16 cellular contexts compared by ENCODE assay signal in the genomic region with DNA sequence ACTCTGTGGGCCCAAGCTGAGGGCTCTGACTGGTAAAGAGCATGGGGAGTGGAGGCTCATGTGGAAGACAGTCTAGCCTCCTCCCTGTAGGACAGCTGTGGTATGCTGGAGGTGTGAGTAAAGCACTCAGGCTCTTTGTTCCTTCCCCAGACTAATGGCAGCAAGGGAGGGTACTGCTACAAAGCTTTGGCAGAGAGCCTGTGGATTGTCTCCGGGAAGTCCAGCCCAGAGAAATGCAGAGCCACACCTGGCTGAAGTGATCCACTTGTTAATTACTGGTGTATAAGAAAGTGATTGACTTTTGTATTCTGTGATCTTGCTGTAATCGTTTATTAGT.
DNase-seq lines count a peak whose midpoint lies in the region; ATAC-seq and TF ChIP-seq lines count a peak whose summit lies in the region.
"Had no signal": no experiment of that assay in that cellular context is flagged by ENCODE, and none has a peak within 500 bp of the region (broad histone marks: within the 10 kb centered on the region; RNA-seq: fewer than 3 reads in every experiment).

No MANE protein-coding gene starts in this region.

- TF ChIP-seq CTCF in epithelial cell of esophagus (IDR thresholded peaks at IDR 0.05; ENCODE audit: insufficient read depth, low read depth, low read length, missing control alignments): no peak
- TF ChIP-seq CTCF in GM13976 (IDR thresholded peaks at IDR 0.05; ENCODE audit: borderline replicate concordance, control extremely low read depth, extremely low read depth, insufficient read depth, missing control alignments): no peak
- TF ChIP-seq CTCF in stomach (IDR thresholded peaks at IDR 0.05): no peak

- intact Hi-C loops in stomach (cut with DNase I; ENCODE audit: low total_unique reads): no loop called here

- H3K27ac ChIP-seq in stomach: no peak overlapping the region
- H3K27ac ChIP-seq: PC-9 had no signal

- H3K27me3 ChIP-seq in stomach: no peaks in the 10 kb centered on the region

- H3K9me3 ChIP-seq in stomach: peaks cover 0 to 37% (median 21%) of the 10 kb centered on the region in 4 donors

- no peak overlapping the region for H3K4me3 ChIP-seq in epithelial cell of esophagus (ENCODE audit: low read length)
- H3K4me3 ChIP-seq in stomach: no peak overlapping the region
- H3K4me3 ChIP-seq: PC-9 had no signal

- TF ChIP-seq POLR2A in stomach (IDR thresholded peaks at IDR 0.05): no peak

- no peaks in the 10 kb centered on the region for H3K36me3 ChIP-seq in stomach

- DNase-seq in epithelial cell of esophagus (ENCODE audit: low read depth) (peak; percentile 26), DMS79 (lab: John Stamatoyannopoulos, UW) (no peak), GM13976 (ENCODE audit: low spot score) (no peak), stomach (no peak)
- DNase-seq: activated B cell treated with CpG ODN at 0.5 μM for 24 hours; activated naive CD8-positive, alpha-beta T cell treated with anti-CD3 and anti-CD28 coated beads for 36 hours; central memory CD4-positive, alpha-beta T cell; DMS 273 treated with DMSO at 0.1 percent for 48 hours; natural killer cell; PC-9; retina; stimulated activated CD4-positive, alpha-beta T cell treated with anti-CD3 and anti-CD28 coated beads, Interleukin-4, amount 100 ng/mL, for 1 hour had no signal

- in situ Hi-C loops in GM13976 (cut with MboI; ENCODE audit: low sequenced_read_pairs, unreplicated experiment): no loop called here

- no peak for TF ChIP-seq EP300 in stomach (IDR thresholded peaks at IDR 0.05)

- 67 to 83% (median 82%) methylated on average over 2 of the region's 2 CpGs for WGBS in stomach, 5 donors

- H3K4me1 ChIP-seq in stomach: no peaks in the 10 kb centered on the region

- ATAC-seq in GM18868 (IDR thresholded peaks at IDR 0.05; ENCODE audit: unreplicated experiment) (peak; percentile 28), GM21619 (IDR thresholded peaks at IDR 0.05; ENCODE audit: unreplicated experiment) (peak; percentile 22), HG03432 (IDR thresholded peaks at IDR 0.05; ENCODE audit: unreplicated experiment) (peak; percentile 40), HG03196 (IDR thresholded peaks at IDR 0.05; ENCODE audit: unreplicated experiment) (no peak)
